ENCODE assay signal across 1 cellular context in the genomic region with DNA sequence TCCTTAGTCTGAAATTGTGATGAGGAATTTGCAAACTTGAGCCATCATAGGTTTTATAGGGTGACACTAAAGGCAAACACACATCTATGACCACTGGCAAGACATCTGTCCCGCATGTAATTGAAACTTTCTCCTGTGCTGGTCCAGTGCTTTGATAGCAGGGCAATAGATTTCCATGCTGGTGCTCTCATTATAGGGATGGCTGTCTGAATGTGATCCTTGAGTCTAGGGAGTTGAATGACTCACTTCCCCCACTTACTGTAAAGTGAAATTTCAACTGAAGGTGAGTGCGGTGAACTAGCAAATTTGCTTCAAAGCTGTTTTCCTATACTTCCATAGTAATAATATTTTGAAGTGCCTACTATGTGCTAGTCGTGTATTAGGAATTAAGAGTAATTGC.
TF ChIP-seq lines count a peak whose summit lies in the region.

No MANE protein-coding gene starts in this region.

TF ChIP-seq in GM23338, 12 proteins besides CTCF, POLR2A, EP300 and RAD21 (continued from another document):
- TF ChIP-seq, protein P1, sequence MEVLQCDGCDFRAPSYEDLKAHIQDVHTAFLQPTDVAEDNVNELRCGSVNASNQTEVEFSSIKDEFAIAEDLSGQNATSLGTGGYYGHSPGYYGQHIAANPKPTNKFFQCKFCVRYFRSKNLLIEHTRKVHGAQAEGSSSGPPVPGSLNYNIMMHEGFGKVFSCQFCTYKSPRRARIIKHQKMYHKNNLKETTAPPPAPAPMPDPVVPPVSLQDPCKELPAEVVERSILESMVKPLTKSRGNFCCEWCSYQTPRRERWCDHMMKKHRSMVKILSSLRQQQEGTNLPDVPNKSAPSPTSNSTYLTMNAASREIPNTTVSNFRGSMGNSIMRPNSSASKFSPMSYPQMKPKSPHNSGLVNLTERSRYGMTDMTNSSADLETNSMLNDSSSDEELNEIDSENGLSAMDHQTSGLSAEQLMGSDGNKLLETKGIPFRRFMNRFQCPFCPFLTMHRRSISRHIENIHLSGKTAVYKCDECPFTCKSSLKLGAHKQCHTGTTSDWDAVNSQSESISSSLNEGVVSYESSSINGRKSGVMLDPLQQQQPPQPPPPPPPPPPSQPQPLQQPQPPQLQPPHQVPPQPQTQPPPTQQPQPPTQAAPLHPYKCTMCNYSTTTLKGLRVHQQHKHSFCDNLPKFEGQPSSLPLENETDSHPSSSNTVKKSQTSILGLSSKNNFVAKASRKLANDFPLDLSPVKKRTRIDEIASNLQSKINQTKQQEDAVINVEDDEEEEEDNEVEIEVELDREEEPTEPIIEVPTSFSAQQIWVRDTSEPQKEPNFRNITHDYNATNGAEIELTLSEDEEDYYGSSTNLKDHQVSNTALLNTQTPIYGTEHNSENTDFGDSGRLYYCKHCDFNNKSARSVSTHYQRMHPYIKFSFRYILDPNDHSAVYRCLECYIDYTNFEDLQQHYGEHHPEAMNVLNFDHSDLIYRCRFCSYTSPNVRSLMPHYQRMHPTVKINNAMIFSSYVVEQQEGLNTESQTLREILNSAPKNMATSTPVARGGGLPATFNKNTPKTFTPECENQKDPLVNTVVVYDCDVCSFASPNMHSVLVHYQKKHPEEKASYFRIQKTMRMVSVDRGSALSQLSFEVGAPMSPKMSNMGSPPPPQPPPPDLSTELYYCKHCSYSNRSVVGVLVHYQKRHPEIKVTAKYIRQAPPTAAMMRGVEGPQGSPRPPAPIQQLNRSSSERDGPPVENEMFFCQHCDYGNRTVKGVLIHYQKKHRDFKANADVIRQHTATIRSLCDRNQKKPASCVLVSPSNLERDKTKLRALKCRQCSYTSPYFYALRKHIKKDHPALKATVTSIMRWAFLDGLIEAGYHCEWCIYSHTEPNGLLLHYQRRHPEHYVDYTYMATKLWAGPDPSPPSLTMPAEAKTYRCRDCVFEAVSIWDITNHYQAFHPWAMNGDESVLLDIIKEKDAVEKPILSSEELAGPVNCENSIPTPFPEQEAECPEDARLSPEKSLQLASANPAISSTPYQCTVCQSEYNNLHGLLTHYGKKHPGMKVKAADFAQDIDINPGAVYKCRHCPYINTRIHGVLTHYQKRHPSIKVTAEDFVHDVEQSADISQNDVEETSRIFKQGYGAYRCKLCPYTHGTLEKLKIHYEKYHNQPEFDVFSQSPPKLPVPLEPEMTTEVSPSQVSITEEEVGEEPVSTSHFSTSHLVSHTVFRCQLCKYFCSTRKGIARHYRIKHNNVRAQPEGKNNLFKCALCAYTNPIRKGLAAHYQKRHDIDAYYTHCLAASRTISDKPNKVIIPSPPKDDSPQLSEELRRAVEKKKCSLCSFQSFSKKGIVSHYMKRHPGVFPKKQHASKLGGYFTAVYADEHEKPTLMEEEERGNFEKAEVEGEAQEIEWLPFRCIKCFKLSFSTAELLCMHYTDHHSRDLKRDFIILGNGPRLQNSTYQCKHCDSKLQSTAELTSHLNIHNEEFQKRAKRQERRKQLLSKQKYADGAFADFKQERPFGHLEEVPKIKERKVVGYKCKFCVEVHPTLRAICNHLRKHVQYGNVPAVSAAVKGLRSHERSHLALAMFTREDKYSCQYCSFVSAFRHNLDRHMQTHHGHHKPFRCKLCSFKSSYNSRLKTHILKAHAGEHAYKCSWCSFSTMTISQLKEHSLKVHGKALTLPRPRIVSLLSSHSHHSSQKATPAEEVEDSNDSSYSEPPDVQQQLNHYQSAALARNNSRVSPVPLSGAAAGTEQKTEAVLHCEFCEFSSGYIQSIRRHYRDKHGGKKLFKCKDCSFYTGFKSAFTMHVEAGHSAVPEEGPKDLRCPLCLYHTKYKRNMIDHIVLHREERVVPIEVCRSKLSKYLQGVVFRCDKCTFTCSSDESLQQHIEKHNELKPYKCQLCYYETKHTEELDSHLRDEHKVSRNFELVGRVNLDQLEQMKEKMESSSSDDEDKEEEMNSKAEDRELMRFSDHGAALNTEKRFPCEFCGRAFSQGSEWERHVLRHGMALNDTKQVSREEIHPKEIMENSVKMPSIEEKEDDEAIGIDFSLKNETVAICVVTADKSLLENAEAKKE (CRISPR knock-in tag; IDR thresholded peaks at IDR 0.05), result no peak
- TF ChIP-seq JUNB (IDR thresholded peaks at IDR 0.05; ENCODE audit: unreplicated experiment) (no peak), NANOG (IDR thresholded peaks at IDR 0.05; ENCODE audit: borderline replicate concordance) (no peak), STAT1 (IDR thresholded peaks at IDR 0.05; ENCODE audit: unreplicated experiment) (no peak), ZNF331 (CRISPR knock-in tag; IDR thresholded peaks at IDR 0.05; ENCODE audit: low read depth) (no peak)
- TF ChIP-seq, protein P2, sequence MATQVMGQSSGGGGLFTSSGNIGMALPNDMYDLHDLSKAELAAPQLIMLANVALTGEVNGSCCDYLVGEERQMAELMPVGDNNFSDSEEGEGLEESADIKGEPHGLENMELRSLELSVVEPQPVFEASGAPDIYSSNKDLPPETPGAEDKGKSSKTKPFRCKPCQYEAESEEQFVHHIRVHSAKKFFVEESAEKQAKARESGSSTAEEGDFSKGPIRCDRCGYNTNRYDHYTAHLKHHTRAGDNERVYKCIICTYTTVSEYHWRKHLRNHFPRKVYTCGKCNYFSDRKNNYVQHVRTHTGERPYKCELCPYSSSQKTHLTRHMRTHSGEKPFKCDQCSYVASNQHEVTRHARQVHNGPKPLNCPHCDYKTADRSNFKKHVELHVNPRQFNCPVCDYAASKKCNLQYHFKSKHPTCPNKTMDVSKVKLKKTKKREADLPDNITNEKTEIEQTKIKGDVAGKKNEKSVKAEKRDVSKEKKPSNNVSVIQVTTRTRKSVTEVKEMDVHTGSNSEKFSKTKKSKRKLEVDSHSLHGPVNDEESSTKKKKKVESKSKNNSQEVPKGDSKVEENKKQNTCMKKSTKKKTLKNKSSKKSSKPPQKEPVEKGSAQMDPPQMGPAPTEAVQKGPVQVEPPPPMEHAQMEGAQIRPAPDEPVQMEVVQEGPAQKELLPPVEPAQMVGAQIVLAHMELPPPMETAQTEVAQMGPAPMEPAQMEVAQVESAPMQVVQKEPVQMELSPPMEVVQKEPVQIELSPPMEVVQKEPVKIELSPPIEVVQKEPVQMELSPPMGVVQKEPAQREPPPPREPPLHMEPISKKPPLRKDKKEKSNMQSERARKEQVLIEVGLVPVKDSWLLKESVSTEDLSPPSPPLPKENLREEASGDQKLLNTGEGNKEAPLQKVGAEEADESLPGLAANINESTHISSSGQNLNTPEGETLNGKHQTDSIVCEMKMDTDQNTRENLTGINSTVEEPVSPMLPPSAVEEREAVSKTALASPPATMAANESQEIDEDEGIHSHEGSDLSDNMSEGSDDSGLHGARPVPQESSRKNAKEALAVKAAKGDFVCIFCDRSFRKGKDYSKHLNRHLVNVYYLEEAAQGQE (IDR thresholded peaks at IDR 0.05; ENCODE audit: unreplicated experiment), result no peak
TF ChIP-seq in GM23338: peak in this region for 0.
